In the genomic region with DNA sequence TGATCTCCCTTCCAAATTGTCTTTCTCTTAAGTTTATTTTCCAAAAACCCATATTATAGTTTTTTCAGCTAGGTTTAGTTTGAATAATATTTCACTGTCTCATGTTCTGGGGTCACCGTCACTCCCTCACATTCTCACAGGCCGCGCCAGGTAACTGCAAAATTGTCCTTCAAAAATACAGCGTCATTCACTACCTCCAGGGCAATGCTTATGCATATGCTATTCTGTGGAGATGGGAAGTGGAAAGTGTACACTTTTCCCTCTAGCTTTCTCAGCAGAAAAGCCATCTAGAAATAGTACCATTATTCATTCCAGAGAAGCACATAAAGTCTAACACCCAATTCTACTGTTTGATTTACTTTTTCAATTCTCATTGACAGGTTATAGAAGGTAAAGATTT, we compare ENCODE assay signal across 2 cellular contexts.
TF ChIP-seq lines count a peak whose summit lies in the region.

No MANE protein-coding gene starts in this region.

TF ChIP-seq in HCT116, 20 proteins besides CTCF, POLR2A, EP300 and RAD21:
- TF ChIP-seq, protein P1, sequence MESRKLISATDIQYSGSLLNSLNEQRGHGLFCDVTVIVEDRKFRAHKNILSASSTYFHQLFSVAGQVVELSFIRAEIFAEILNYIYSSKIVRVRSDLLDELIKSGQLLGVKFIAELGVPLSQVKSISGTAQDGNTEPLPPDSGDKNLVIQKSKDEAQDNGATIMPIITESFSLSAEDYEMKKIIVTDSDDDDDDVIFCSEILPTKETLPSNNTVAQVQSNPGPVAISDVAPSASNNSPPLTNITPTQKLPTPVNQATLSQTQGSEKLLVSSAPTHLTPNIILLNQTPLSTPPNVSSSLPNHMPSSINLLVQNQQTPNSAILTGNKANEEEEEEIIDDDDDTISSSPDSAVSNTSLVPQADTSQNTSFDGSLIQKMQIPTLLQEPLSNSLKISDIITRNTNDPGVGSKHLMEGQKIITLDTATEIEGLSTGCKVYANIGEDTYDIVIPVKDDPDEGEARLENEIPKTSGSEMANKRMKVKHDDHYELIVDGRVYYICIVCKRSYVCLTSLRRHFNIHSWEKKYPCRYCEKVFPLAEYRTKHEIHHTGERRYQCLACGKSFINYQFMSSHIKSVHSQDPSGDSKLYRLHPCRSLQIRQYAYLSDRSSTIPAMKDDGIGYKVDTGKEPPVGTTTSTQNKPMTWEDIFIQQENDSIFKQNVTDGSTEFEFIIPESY (IDR thresholded peaks at IDR 0.05; ENCODE audit: extremely low read depth, insufficient replicate concordance, low read length) = no peak
- TF ChIP-seq SIN3A (IDR thresholded peaks at IDR 0.05; ENCODE audit: low read depth) = no peak
- no peak for TF ChIP-seq CBX3 (IDR thresholded peaks at IDR 0.05; ENCODE audit: low read depth)
- no peak for TF ChIP-seq POLR2AphosphoS5 (IDR thresholded peaks at IDR 0.05; ENCODE audit: low read depth, low read length)
- no peak for TF ChIP-seq EGR1 (IDR thresholded peaks at IDR 0.05; ENCODE audit: low read depth)
- no peak for TF ChIP-seq SRF (IDR thresholded peaks at IDR 0.05; ENCODE audit: low read depth)
- TF ChIP-seq, protein P2, sequence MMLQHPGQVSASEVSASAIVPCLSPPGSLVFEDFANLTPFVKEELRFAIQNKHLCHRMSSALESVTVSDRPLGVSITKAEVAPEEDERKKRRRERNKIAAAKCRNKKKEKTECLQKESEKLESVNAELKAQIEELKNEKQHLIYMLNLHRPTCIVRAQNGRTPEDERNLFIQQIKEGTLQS (IDR thresholded peaks at IDR 0.05) = no peak
- TF ChIP-seq TCF7L2 (IDR thresholded peaks at IDR 0.05; ENCODE audit: borderline replicate concordance, extremely low read depth, insufficient read depth, insufficient read length) = no peak

TF ChIP-seq in GM12878, 131 proteins besides CTCF, POLR2A, EP300 and RAD21 (continued from another document):
- TF ChIP-seq BHLHE40 (IDR thresholded peaks at IDR 0.05; ENCODE audit: borderline replicate concordance in 1 of 2, low read depth in 2 of 2, low read length in 1 of 2) (no peak), CHD1 (IDR thresholded peaks at IDR 0.05; ENCODE audit: low read depth, low read length) (no peak), SIN3A (IDR thresholded peaks at IDR 0.05; ENCODE audit: low read depth, low read length) (no peak), KAT2A (conservative IDR thresholded peaks at IDR 0.05; ENCODE audit: control insufficient read depth, low read depth, low read length) (no peak), CHD4 (IDR thresholded peaks at IDR 0.05) (no peak), TCF7 (IDR thresholded peaks at IDR 0.05; ENCODE audit: borderline replicate concordance) (no peak), FOXK2 (IDR thresholded peaks at IDR 0.05) (no peak), ZNF217 (IDR thresholded peaks at IDR 0.05) (no peak), RUNX3 (IDR thresholded peaks at IDR 0.05; ENCODE audit: low read length) (no peak), PML (IDR thresholded peaks at IDR 0.05; ENCODE audit: low read length) (no peak)
- TF ChIP-seq, protein P3, sequence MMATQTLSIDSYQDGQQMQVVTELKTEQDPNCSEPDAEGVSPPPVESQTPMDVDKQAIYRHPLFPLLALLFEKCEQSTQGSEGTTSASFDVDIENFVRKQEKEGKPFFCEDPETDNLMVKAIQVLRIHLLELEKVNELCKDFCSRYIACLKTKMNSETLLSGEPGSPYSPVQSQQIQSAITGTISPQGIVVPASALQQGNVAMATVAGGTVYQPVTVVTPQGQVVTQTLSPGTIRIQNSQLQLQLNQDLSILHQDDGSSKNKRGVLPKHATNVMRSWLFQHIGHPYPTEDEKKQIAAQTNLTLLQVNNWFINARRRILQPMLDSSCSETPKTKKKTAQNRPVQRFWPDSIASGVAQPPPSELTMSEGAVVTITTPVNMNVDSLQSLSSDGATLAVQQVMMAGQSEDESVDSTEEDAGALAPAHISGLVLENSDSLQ (IDR thresholded peaks at IDR 0.05) = no peak
- TF ChIP-seq, protein P4, sequence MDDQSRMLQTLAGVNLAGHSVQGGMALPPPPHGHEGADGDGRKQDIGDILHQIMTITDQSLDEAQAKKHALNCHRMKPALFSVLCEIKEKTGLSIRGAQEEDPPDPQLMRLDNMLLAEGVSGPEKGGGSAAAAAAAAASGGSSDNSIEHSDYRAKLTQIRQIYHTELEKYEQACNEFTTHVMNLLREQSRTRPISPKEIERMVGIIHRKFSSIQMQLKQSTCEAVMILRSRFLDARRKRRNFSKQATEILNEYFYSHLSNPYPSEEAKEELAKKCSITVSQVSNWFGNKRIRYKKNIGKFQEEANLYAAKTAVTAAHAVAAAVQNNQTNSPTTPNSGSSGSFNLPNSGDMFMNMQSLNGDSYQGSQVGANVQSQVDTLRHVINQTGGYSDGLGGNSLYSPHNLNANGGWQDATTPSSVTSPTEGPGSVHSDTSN (IDR thresholded peaks at IDR 0.05; ENCODE audit: insufficient replicate concordance, low read depth, low read length) = no peak
- TF ChIP-seq, protein P5, sequence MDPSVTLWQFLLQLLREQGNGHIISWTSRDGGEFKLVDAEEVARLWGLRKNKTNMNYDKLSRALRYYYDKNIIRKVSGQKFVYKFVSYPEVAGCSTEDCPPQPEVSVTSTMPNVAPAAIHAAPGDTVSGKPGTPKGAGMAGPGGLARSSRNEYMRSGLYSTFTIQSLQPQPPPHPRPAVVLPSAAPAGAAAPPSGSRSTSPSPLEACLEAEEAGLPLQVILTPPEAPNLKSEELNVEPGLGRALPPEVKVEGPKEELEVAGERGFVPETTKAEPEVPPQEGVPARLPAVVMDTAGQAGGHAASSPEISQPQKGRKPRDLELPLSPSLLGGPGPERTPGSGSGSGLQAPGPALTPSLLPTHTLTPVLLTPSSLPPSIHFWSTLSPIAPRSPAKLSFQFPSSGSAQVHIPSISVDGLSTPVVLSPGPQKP (IDR thresholded peaks at IDR 0.05; ENCODE audit: low read depth, low read length) = no peak
- TF ChIP-seq, protein P6, sequence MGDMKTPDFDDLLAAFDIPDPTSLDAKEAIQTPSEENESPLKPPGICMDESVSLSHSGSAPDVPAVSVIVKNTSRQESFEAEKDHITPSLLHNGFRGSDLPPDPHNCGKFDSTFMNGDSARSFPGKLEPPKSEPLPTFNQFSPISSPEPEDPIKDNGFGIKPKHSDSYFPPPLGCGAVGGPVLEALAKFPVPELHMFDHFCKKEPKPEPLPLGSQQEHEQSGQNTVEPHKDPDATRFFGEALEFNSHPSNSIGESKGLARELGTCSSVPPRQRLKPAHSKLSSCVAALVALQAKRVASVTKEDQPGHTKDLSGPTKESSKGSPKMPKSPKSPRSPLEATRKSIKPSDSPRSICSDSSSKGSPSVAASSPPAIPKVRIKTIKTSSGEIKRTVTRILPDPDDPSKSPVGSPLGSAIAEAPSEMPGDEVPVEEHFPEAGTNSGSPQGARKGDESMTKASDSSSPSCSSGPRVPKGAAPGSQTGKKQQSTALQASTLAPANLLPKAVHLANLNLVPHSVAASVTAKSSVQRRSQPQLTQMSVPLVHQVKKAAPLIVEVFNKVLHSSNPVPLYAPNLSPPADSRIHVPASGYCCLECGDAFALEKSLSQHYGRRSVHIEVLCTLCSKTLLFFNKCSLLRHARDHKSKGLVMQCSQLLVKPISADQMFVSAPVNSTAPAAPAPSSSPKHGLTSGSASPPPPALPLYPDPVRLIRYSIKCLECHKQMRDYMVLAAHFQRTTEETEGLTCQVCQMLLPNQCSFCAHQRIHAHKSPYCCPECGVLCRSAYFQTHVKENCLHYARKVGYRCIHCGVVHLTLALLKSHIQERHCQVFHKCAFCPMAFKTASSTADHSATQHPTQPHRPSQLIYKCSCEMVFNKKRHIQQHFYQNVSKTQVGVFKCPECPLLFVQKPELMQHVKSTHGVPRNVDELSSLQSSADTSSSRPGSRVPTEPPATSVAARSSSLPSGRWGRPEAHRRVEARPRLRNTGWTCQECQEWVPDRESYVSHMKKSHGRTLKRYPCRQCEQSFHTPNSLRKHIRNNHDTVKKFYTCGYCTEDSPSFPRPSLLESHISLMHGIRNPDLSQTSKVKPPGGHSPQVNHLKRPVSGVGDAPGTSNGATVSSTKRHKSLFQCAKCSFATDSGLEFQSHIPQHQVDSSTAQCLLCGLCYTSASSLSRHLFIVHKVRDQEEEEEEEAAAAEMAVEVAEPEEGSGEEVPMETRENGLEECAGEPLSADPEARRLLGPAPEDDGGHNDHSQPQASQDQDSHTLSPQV (IDR thresholded peaks at IDR 0.05) = no peak
